1 cellular context compared by ENCODE assay signal in the genomic region with DNA sequence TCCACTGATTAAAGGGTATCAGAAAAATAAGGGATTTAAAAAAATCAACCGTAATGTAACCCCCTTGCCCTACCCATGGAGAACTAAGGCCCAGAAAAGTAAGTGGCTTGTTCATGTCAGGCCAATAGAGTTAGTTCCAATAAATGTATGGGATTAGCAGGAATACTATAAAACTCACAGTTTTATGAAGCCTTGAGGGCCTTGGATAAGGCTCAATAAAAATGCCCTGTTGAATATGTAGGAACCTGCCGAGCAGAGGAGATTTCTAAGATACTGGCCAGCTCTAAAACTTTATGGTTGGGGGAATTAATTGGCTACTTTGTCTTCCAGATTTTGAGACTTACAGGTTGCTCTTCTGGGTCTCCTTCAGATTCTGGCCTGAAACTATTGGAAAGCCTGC.
TF ChIP-seq lines count a peak whose summit lies in the region.

No MANE protein-coding gene starts in this region.

TF ChIP-seq in GM23338, 12 proteins besides CTCF, POLR2A, EP300 and RAD21:
- TF ChIP-seq ZNF462 (CRISPR knock-in tag; IDR thresholded peaks at IDR 0.05): no peak
- no peak for TF ChIP-seq REST (IDR thresholded peaks at IDR 0.05; ENCODE audit: unreplicated experiment)
- TF ChIP-seq CREB1 (CRISPR knock-in tag; IDR thresholded peaks at IDR 0.05; ENCODE audit: low read depth): no peak
- TF ChIP-seq EZH2 (IDR thresholded peaks at IDR 0.05; ENCODE audit: low read depth, unreplicated experiment): no peak
- no peak for TF ChIP-seq ZNF114 (CRISPR knock-in tag; IDR thresholded peaks at IDR 0.05)
- TF ChIP-seq JUNB (IDR thresholded peaks at IDR 0.05; ENCODE audit: unreplicated experiment): no peak
- no peak for TF ChIP-seq ETS1 (IDR thresholded peaks at IDR 0.05)
